ENCODE assay signal across 13 cellular contexts in genomic region chr15:71784719-71785118, GRCh38. TPM values are rescaled to one million over a fixed set of nuclear protein-coding genes. Genes with fewer than 3 reads are reported as not detected.
DNase-seq lines count a peak whose midpoint lies in the region; ATAC-seq, FAIRE-seq and TF ChIP-seq lines count a peak whose summit lies in the region.
"Had no signal": no experiment of that assay in that cellular context is flagged by ENCODE, and none has a peak within 500 bp of the region (broad histone marks: within the 10 kb centered on the region; RNA-seq: fewer than 3 reads in every experiment).

No MANE protein-coding gene starts in this region.

- WGBS in A549 (ENCODE audit: missing lambda C conversion rate) = 68% methylated on average over 6 of the region's 6 CpGs

- no peaks in the 10 kb centered on the region for H4K20me1 ChIP-seq in SU-DHL-6 (ENCODE audit: low read depth, low read length)

- no peaks in the 10 kb centered on the region for H3K36me3 ChIP-seq in GM06990 (ENCODE audit: control insufficient read depth, insufficient read depth, low read length)
- H3K36me3 ChIP-seq in SU-DHL-6 (ENCODE audit: low read length) = no peaks in the 10 kb centered on the region

- no peak overlapping the region for H2AFZ ChIP-seq in SU-DHL-6 (ENCODE audit: low read depth, low read length, severe bottlenecking)

- TF ChIP-seq EP300 in A549 (IDR thresholded peaks at IDR 0.05) = no peak

- POLR2A ChIA-PET in A549 (lab: Yijun Ruan, JAX) = no interaction called here

- CTCF ChIA-PET in A549 (lab: Yijun Ruan, JAX) = interaction anchor here (0.7 to 10.0 kb wide), 9 partner anchors 10 to 774 kb away, joined by 3 to 119 read pairs (median 8); no protein-coding TSS in a partner anchor

- peak overlapping the region; percentile 26 to 28; a peak in 3 of 6 replicates for H3K27ac ChIP-seq in A549
- H3K27ac ChIP-seq in SU-DHL-6 (ENCODE audit: low read depth, low read length) = no peak overlapping the region

- no peak for TF ChIP-seq POLR2A in A549 (IDR thresholded peaks at IDR 0.05; ENCODE audit: low read length)

- H3K9me2 ChIP-seq in SU-DHL-6 (replicated peaks; ENCODE audit: insufficient read depth, low read length) = no peaks in the 10 kb centered on the region

- peaks cover 18% of the 10 kb centered on the region for H3K4me1 ChIP-seq in A549

- no peak for FAIRE-seq in A549 (lab: Jason Lieb, UNC)
- FAIRE-seq: kidney had no signal

- no peaks in the 10 kb centered on the region for H3K27me3 ChIP-seq in GM06990 (replicated peaks; ENCODE audit: control insufficient read depth, insufficient read depth, low read length)
- H3K27me3 ChIP-seq in SU-DHL-6 (ENCODE audit: low read length) = no peaks in the 10 kb centered on the region

- H3K79me2 ChIP-seq in SU-DHL-6 (ENCODE audit: insufficient read depth, low read length) = no peaks in the 10 kb centered on the region

- DNase-seq in A549 (ENCODE audit: low read depth in 1 of 2, low spot score in 1 of 2) (no peak), GM06990 (ENCODE audit: extremely low read depth, insufficient read length) (no peak), fibroblast of pulmonary artery (ENCODE audit: low read depth) (no peak), mucosa of gallbladder (ENCODE audit: low spot score) (no peak)
- DNase-seq: kidney; NCI-H2081 treated with DMSO at 0.1 percent for 48 hours; stimulated activated naive CD4-positive, alpha-beta T cell treated with Interleukin-2 at 50 U/mL for 16 hours; T1000 had no signal

- no peak overlapping the region for H3K9ac ChIP-seq in SU-DHL-6 (ENCODE audit: low read length)

- no peak overlapping the region for H3K4me3 ChIP-seq in A549
- H3K4me3 ChIP-seq in GM06990 (replicated peaks; ENCODE audit: low read depth, low read length) = no peak overlapping the region
- H3K4me3 ChIP-seq in SU-DHL-6 (ENCODE audit: insufficient read depth, low read length, poor library complexity, severe bottlenecking) = no peak overlapping the region
- H3K4me3 ChIP-seq in fibroblast of pulmonary artery (replicated peaks; ENCODE audit: low read depth, low read length) = no peak overlapping the region

- no peaks in the 10 kb centered on the region for H3F3A ChIP-seq in SU-DHL-6 (ENCODE audit: insufficient read depth)

- H3K4me2 ChIP-seq in A549 (no peak overlapping the region), SU-DHL-6 (ENCODE audit: low read depth, low read length, poor library complexity, severe bottlenecking) (no peak overlapping the region)

- peak; percentile 13 to 22; a peak in 1 of 5 replicates for TF ChIP-seq RAD21 in A549 (conservative IDR thresholded peaks at IDR 0.05 in 1 of 2, IDR thresholded peaks at IDR 0.05 in 1 of 2)

- ATAC-seq in A549 (peak in 1 of 2 experiments; percentile 55; a peak in 3 of 6 replicates), HG02623 (IDR thresholded peaks at IDR 0.05; ENCODE audit: unreplicated experiment) (no peak), HG03159 (IDR thresholded peaks at IDR 0.05; ENCODE audit: unreplicated experiment) (no peak), HG03280 (IDR thresholded peaks at IDR 0.05; ENCODE audit: unreplicated experiment) (no peak)

- H3K9me3 ChIP-seq in A549 = no peaks in the 10 kb centered on the region
- no peaks in the 10 kb centered on the region for H3K9me3 ChIP-seq in SU-DHL-6 (ENCODE audit: insufficient read depth, low read length)

- TF ChIP-seq CTCF in A549 (IDR thresholded peaks at IDR 0.05) (peak; percentile 39; the same call in 2 of the 3 replicates), GM06990 (IDR thresholded peaks at IDR 0.05; ENCODE audit: insufficient read depth, low read length, poor library complexity, severe bottlenecking) (peak; percentile 64), SU-DHL-6 (IDR thresholded peaks at IDR 0.05; ENCODE audit: insufficient read depth, low read length, poor library complexity, severe bottlenecking) (peak; percentile 59), fibroblast of pulmonary artery (IDR thresholded peaks at IDR 0.05; ENCODE audit: low read length, missing control alignments) (peak; percentile 30)

TF ChIP-seq in A549, 52 proteins besides CTCF, POLR2A, EP300 and RAD21:
- TF ChIP-seq RARB (CRISPR knock-in tag; IDR thresholded peaks at IDR 0.05) (no peak), SREBF2 (IDR thresholded peaks at IDR 0.05) (no peak)

RNA-seq across cellular contexts. Expression of gene NR2E3, which starts 25.6 kb away (rescaled TPM):
- polyA plus RNA-seq in A549 (2011; rRNA removed) (0.71 and 0.79 TPM in 2 replicates), A549 (2017; fragmentation: RNase III; extraction: RNeasy Plus Mini Kit Qiagen cat#74134 plus additional on column Dnase treatment) (0.13 to 0.28 TPM (median 0.17 TPM) in 3 replicates)
- polyA plus RNA-seq in A549 (2012; cell fraction: cytosol; rRNA removed) = 0.23 and 0.34 TPM in 2 replicates
- polyA plus RNA-seq in A549 (2012; cell fraction: nucleus; rRNA removed) = 2.4 and 3.3 TPM in 2 replicates
- polyA minus RNA-seq in A549 (2011; rRNA and poly(A)+ RNA removed) = 1.6 and 3.1 TPM in 2 replicates
- 3.0 TPM for total RNA-seq in mucosa of gallbladder
- total RNA-seq: Daoy had no signal
